Comparison of ENCODE assay signal across 24 cellular contexts in the genomic region with DNA sequence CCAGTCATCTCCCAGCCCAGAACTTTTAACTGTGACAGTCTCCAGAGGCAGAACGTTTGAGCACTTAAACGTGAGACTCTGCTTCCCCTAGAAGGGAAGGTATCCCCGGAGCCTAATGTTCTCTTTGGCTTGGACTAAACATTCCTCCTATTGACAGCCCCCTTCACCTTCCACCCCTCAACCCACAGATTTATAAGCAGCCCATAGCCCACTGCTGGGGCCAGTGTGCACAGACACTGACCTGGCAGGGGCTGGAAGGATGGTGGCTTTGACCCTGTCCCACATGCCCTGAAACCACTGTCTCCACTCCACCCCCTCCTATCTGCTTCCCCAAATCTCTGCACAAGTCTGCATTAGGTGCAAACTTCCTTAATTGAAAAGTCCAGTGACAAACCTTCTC.
"Had no signal": no experiment of that assay in that cellular context is flagged by ENCODE, and none has a peak within 500 bp of the region (broad histone marks: within the 10 kb centered on the region; RNA-seq: fewer than 3 reads in every experiment).

No MANE protein-coding gene starts in this region.

- H3K4me1 ChIP-seq: SJSA1 had no signal

- H3K36me3 ChIP-seq: MG63, SJSA1 had no signal

- H3K27ac ChIP-seq: SJSA1, SK-N-MC had no signal

- DNase-seq: IMR-90, Karpas-422, KG1, MG63, NCI-H1092, NCI-H1105 treated with DMSO at 0.1 percent for 48 hours, NCI-H1417 treated with DMSO at 0.1 percent for 48 hours, NCI-H146, NCI-H1694 treated with DMSO at 0.1 percent for 48 hours, NCI-H1930, NCI-H2081, NCI-H2107, NCI-H2227 treated with DMSO at 0.1 percent for 48 hours, NCI-H446, NCI-H510A, NCI-H524 treated with DMSO at 0.1 percent for 48 hours, NCI-H69, NCI-H774, Right ventricle myocardium superior, RPMI8226, SIG-M5 had no signal

- ATAC-seq: HepG2 had no signal

- H3K4me3 ChIP-seq: MG63, SJSA1, SK-N-MC had no signal

- H3K9me3 ChIP-seq: MG63, SJSA1 had no signal

- H3K27me3 ChIP-seq: MG63, SJSA1 had no signal
